ENCODE assay signal across 8 cellular contexts in genomic region chr7:66075590-66076458, GRCh38. TPM values are rescaled to one million over a fixed set of nuclear protein-coding genes. Genes with fewer than 3 reads are reported as not detected.
DNase-seq lines count a peak whose midpoint lies in the region; ATAC-seq and TF ChIP-seq lines count a peak whose summit lies in the region.

Gene ASL, plus strand, starts transcription at chr7:66075819. Its CDS starts 263 bp downstream, at chr7:66076082.

- peak within 1 kb of the TSS; percentile 65 to 97 for H3K4me3 ChIP-seq in muscle layer of duodenum (ENCODE audit: low read depth in 1 of 2, low read length in 2 of 2)

- TF ChIP-seq EP300 in Ishikawa (IDR thresholded peaks at IDR 0.05; ENCODE audit: borderline replicate concordance): no peak

- peak within 1 kb of the TSS; percentile 16 for H3K27ac ChIP-seq in muscle layer of duodenum (ENCODE audit: low read length)

- peak; percentile 73 for DNase-seq in DMS153 treated with DMSO at 0.1 percent for 48 hours (lab: John Stamatoyannopoulos, UW; ENCODE audit: unreplicated experiment)
- DNase-seq in activated T-cell treated with anti-CD3 and anti-CD28 coated beads, Interleukin-2, amount 50 U/mL, for 48 hours: peak; percentile 92 to 94
- DNase-seq in stimulated activated CD8-positive, alpha-beta memory T cell treated with anti-CD3 and anti-CD28 coated beads, Interleukin-7, amount 100 ng/mL, for 24 hours (ENCODE audit: low read depth): peak; percentile 72

- no peaks in the 10 kb centered on the region for H3K27me3 ChIP-seq in muscle layer of duodenum (ENCODE audit: low read depth, low read length)

- no peaks in the 10 kb centered on the region for H3K9me3 ChIP-seq in muscle layer of duodenum (ENCODE audit: control insufficient read depth in 1 of 2, low read length in 2 of 2)

- no peaks in the 10 kb centered on the region for H3K36me3 ChIP-seq in muscle layer of duodenum (ENCODE audit: control insufficient read depth in 1 of 2, insufficient read depth in 2 of 2, low read length in 2 of 2)

- H3K4me1 ChIP-seq in muscle layer of duodenum (ENCODE audit: control insufficient read depth in 1 of 2, insufficient read depth in 2 of 2, low read length in 2 of 2): peaks cover 3 to 11% of the 10 kb centered on the region in 2 donors

- peak; percentile 98 for ATAC-seq in GM21576 (IDR thresholded peaks at IDR 0.05; ENCODE audit: unreplicated experiment)
- peak; percentile 100 for ATAC-seq in esophagus mucosa

- TF ChIP-seq RAD21 in Ishikawa (IDR thresholded peaks at IDR 0.05; ENCODE audit: low read depth): no peak

TF ChIP-seq in Ishikawa, 13 proteins besides CTCF, POLR2A, EP300 and RAD21:
- TF ChIP-seq FOXM1 (IDR thresholded peaks at IDR 0.05; ENCODE audit: borderline replicate concordance, low read depth) (no peak), NFIC (IDR thresholded peaks at IDR 0.05) (no peak), EGR1 (IDR thresholded peaks at IDR 0.05) (no peak), MAX (IDR thresholded peaks at IDR 0.05) (peak; percentile 67; the same call in 1 of the 2 replicates), TEAD4 (IDR thresholded peaks at IDR 0.05) (no peak), TAF1 (IDR thresholded peaks at IDR 0.05; ENCODE audit: low read depth) (peak; percentile 84), CREB1 (IDR thresholded peaks at IDR 0.05; ENCODE audit: low read depth) (0 out of 2 replicates have a peak, but pooled peaks have one; percentile 43), CEBPB (IDR thresholded peaks at IDR 0.05) (no peak), REST (IDR thresholded peaks at IDR 0.05; ENCODE audit: low read depth) (no peak), ZBTB7A (IDR thresholded peaks at IDR 0.05; ENCODE audit: low read depth) (peak; percentile 96), YY1 (IDR thresholded peaks at IDR 0.05; ENCODE audit: low read depth) (no peak; the same call in 1 of the 2 replicates), TCF12 (IDR thresholded peaks at IDR 0.05; ENCODE audit: low read depth) (no peak)
- TF ChIP-seq, protein P1, sequence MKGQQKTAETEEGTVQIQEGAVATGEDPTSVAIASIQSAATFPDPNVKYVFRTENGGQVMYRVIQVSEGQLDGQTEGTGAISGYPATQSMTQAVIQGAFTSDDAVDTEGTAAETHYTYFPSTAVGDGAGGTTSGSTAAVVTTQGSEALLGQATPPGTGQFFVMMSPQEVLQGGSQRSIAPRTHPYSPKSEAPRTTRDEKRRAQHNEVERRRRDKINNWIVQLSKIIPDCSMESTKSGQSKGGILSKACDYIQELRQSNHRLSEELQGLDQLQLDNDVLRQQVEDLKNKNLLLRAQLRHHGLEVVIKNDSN (IDR thresholded peaks at IDR 0.05): peak; percentile 37; the same call in 1 of the 2 replicates

TF ChIP-seq in PFSK-1, 5 proteins besides CTCF, POLR2A, EP300 and RAD21:
- TF ChIP-seq POLR2AphosphoS5 (IDR thresholded peaks at IDR 0.05; ENCODE audit: low read depth, low read length) (peak; percentile 83), REST (IDR thresholded peaks at IDR 0.05; ENCODE audit: insufficient read depth in 1 of 2, low read depth in 2 of 2, low read length in 2 of 2) (no peak), FOXP2 (optimal IDR thresholded peaks at IDR 0.05; ENCODE audit: borderline replicate concordance, extremely low read depth, extremely low read length, insufficient read depth) (peak; percentile 97), SIN3A (IDR thresholded peaks at IDR 0.05; ENCODE audit: borderline replicate concordance, insufficient read depth, low read length) (no peak; the same call in 1 of the 2 replicates), TAF1 (IDR thresholded peaks at IDR 0.05; ENCODE audit: borderline replicate concordance, insufficient read depth, low read length) (peak; percentile 89)

RNA-seq across cellular contexts. Expression of gene ASL, which starts in this region (rescaled TPM):
- 80.3 TPM for polyA plus RNA-seq in PFSK-1 (2012; ENCODE audit: insufficient read length, low read depth)
- 29.7 TPM for total RNA-seq in esophagus mucosa

Comparison
In these comparisons a context has a peak if more than half of its experiments do, and no peak if none do; other contexts are left out.
1. Peak in every context shown above with its lines: DNase-seq, ATAC-seq, H3K4me3 ChIP-seq and H3K27ac ChIP-seq.